20 cellular contexts compared by ENCODE assay signal in the genomic region with DNA sequence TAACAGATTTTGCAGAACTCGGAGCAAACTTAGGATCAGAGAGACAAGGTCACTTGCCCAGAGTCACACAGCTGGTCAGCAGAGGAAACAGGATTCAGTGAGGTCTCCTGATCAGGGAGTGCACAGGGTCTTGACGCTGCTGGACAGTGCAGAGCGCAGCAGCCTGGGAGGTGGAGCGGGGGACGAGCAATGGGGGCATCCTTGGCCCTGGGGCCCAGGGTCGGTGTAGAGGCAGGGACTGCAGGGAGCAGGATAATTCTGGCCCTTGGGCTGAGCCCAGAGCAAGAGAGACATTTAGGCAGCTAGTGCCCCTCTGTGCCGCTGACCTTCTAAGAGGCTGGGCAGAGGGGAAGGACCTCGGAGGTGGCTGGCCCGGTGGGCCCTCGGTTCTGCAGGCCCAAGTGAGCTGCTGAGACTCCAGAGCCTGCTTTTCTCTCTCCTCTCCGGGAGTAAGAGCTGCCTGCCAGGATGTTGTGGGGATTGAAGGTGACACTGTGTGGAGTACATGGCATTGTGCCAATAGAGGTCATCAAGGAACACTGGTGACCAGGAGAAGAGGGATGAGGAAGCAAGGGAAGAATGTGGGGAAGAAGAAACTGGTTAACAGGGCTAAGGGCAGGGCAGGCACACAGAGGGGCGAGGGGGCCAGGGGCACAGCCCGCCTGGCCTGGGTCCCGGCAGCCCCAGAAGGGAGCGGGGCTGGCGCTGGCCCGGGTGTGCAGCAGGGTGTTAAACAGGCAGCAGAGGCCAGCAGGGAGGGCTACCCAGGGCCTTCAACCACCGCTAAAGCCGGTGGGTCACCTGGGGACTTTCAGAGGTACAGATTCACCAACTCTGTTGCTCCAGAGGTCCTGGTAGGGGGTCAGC.
DNase-seq lines count a peak whose midpoint lies in the region; ATAC-seq and TF ChIP-seq lines count a peak whose summit lies in the region.
"Had no signal": no experiment of that assay in that cellular context is flagged by ENCODE, and none has a peak within 500 bp of the region (broad histone marks: within the 10 kb centered on the region; RNA-seq: fewer than 3 reads in every experiment).

No MANE protein-coding gene starts in this region.

- H3K4me3 Mint-ChIP-seq in activated T-helper 17 cell treated with anti-CD3 and anti-CD28 coated beads, Interleukin-2, amount 50 U/mL, for 72 hours, result no peak overlapping the region
- H3K4me3 Mint-ChIP-seq in immature natural killer cell (no peak overlapping the region), type B pancreatic cell (no peak overlapping the region)
- H3K4me3 Mint-ChIP-seq: activated B cell treated with CpG ODN at 0.5 μM for 24 hours; activated CD4-positive, alpha-beta memory T cell treated with anti-CD3 and anti-CD28 coated beads for 36 hours; CD4-positive, alpha-beta memory T cell; stimulated activated memory B cell treated with anti-CD40 and anti-IgM and Interleukin-4, amounts not matched to agents 10 μg/mL and 1 μg/mL and 100 μg/mL, for 72 hours; T-helper 2 cell treated with Interferon-gamma antibody and Interleukin-4, amounts not matched to agents 5 μg/mL and 100 μg/mL, for 36 hours had no signal

- H3K27ac Mint-ChIP-seq in activated T-helper 17 cell treated with anti-CD3 and anti-CD28 coated beads, Interleukin-2, amount 50 U/mL, for 72 hours, result peak overlapping the region; percentile 77
- H3K27ac Mint-ChIP-seq in immature natural killer cell, result peak overlapping the region in 4 of 6 donors; percentile 33 to 71 (median 60)
- H3K27ac Mint-ChIP-seq in type B pancreatic cell, result peak overlapping the region; percentile 36
- H3K27ac Mint-ChIP-seq: activated B cell treated with CpG ODN at 0.5 μM for 24 hours; activated CD4-positive, alpha-beta memory T cell treated with anti-CD3 and anti-CD28 coated beads for 36 hours; stimulated activated memory B cell treated with anti-CD40 and anti-IgM and Interleukin-4, amounts not matched to agents 10 μg/mL and 1 μg/mL and 100 μg/mL, for 72 hours; T-helper 2 cell treated with Interferon-gamma antibody and Interleukin-4, amounts not matched to agents 5 μg/mL and 100 μg/mL, for 36 hours had no signal

- H3K27ac ChIP-seq in left ventricle myocardium inferior (replicated peaks) (no peak overlapping the region), testis (no peak overlapping the region)
- H3K27ac ChIP-seq: epithelial cell of prostate, thyroid gland had no signal

- no peak for DNase-seq in Right ventricle myocardium superior
- no peak for DNase-seq in left ventricle myocardium inferior
- DNase-seq in immature natural killer cell, result no peak
- no peak for DNase-seq in type B pancreatic cell (ENCODE audit: extremely low spot score, unreplicated experiment)
- no peak for DNase-seq in testis
- DNase-seq: activated B cell treated with CpG ODN at 0.5 μM for 24 hours; activated naive CD4-positive, alpha-beta T cell treated with Interleukin-2 at 50 U/mL for 16 hours; CD4-positive, alpha-beta memory T cell; DMS 273 treated with DMSO at 0.1 percent for 48 hours; GF-D8; MV-4-11; NCI-H187 treated with DMSO at 0.1 percent for 48 hours; thyroid gland had no signal

- ATAC-seq in Right ventricle myocardium superior (ENCODE audit: poor library complexity) (peak; percentile 72), HG03135 (IDR thresholded peaks at IDR 0.05; ENCODE audit: unreplicated experiment) (no peak)
- ATAC-seq in activated T-helper 17 cell treated with anti-CD3 and anti-CD28 coated beads, Interleukin-2, amount 50 U/mL, for 72 hours (replicated peaks), result no peak
- ATAC-seq: stimulated activated memory B cell treated with anti-CD40 and anti-IgM and Interleukin-4, amounts not matched to agents 10 μg/mL and 1 μg/mL and 100 μg/mL, for 72 hours had no signal

- peaks cover 30% of the 10 kb centered on the region for H3K36me3 Mint-ChIP-seq in activated T-helper 17 cell treated with anti-CD3 and anti-CD28 coated beads, Interleukin-2, amount 50 U/mL, for 72 hours (ENCODE audit: low read depth)
- H3K36me3 Mint-ChIP-seq in immature natural killer cell, result peaks cover 13 to 43% (median 19%) of the 10 kb centered on the region in 3 donors
- peaks cover 20% of the 10 kb centered on the region for H3K36me3 Mint-ChIP-seq in type B pancreatic cell

- H3K4me1 ChIP-seq in left ventricle myocardium inferior, result peaks cover 7% of the 10 kb centered on the region
- H3K4me1 ChIP-seq in testis, result no peaks in the 10 kb centered on the region
- H3K4me1 ChIP-seq: HAP-1, thyroid gland had no signal

- H3K4me3 ChIP-seq in left ventricle myocardium inferior (no peak overlapping the region), testis (no peak overlapping the region)
- H3K4me3 ChIP-seq: HAP-1, thyroid gland had no signal

- H3K36me3 ChIP-seq in left ventricle myocardium inferior (peaks cover 2% of the 10 kb centered on the region), testis (ENCODE audit: low read depth, missing control alignments) (no peaks in the 10 kb centered on the region)
- H3K36me3 ChIP-seq: HAP-1 had no signal

- intact Hi-C loops in Right ventricle myocardium superior (cut with DNase I) (no loop called here), left ventricle myocardium inferior (cut with micrococcal nuclease) (no loop called here), testis (cut with DNase I; ENCODE audit: low total_unique reads) (no loop called here)

- H3K27me3 Mint-ChIP-seq in activated T-helper 17 cell treated with anti-CD3 and anti-CD28 coated beads, Interleukin-2, amount 50 U/mL, for 72 hours, result no peaks in the 10 kb centered on the region
- peaks cover 0 to 4% (median 0%) of the 10 kb centered on the region in 3 donors for H3K27me3 Mint-ChIP-seq in immature natural killer cell (ENCODE audit: low read depth in 3 of 3)
- H3K27me3 Mint-ChIP-seq in type B pancreatic cell, result no peaks in the 10 kb centered on the region
- H3K27me3 Mint-ChIP-seq: activated B cell treated with CpG ODN at 0.5 μM for 24 hours; activated CD4-positive, alpha-beta memory T cell treated with anti-CD3 and anti-CD28 coated beads for 36 hours; CD4-positive, alpha-beta memory T cell; stimulated activated memory B cell treated with anti-CD40 and anti-IgM and Interleukin-4, amounts not matched to agents 10 μg/mL and 1 μg/mL and 100 μg/mL, for 72 hours had no signal

- no peaks in the 10 kb centered on the region for H3K27me3 ChIP-seq in left ventricle myocardium inferior (ENCODE audit: low read depth)
- H3K27me3 ChIP-seq in testis, result no peaks in the 10 kb centered on the region
- H3K27me3 ChIP-seq: thyroid gland had no signal

- 84 to 91% methylated on average over 17 to 19 of the region's 19 CpGs for WGBS in testis, 2 donors

- no peak for TF ChIP-seq POLR2A in testis (IDR thresholded peaks at IDR 0.05)

- no peaks in the 10 kb centered on the region for H3K9me3 Mint-ChIP-seq in activated T-helper 17 cell treated with anti-CD3 and anti-CD28 coated beads, Interleukin-2, amount 50 U/mL, for 72 hours
- no peaks in the 10 kb centered on the region for H3K9me3 Mint-ChIP-seq in immature natural killer cell
- no peaks in the 10 kb centered on the region for H3K9me3 Mint-ChIP-seq in type B pancreatic cell
- H3K9me3 Mint-ChIP-seq: activated B cell treated with CpG ODN at 0.5 μM for 24 hours; stimulated activated memory B cell treated with anti-CD40 and anti-IgM and Interleukin-4, amounts not matched to agents 10 μg/mL and 1 μg/mL and 100 μg/mL, for 72 hours had no signal

- peaks cover 6% of the 10 kb centered on the region for H3K4me1 Mint-ChIP-seq in activated T-helper 17 cell treated with anti-CD3 and anti-CD28 coated beads, Interleukin-2, amount 50 U/mL, for 72 hours
- H3K4me1 Mint-ChIP-seq in immature natural killer cell (no peaks in the 10 kb centered on the region), type B pancreatic cell (ENCODE audit: unreplicated experiment) (no peaks in the 10 kb centered on the region)
- H3K4me1 Mint-ChIP-seq: activated B cell treated with CpG ODN at 0.5 μM for 24 hours; CD4-positive, alpha-beta memory T cell; stimulated activated memory B cell treated with anti-CD40 and anti-IgM and Interleukin-4, amounts not matched to agents 10 μg/mL and 1 μg/mL and 100 μg/mL, for 72 hours had no signal

- TF ChIP-seq CTCF in left ventricle myocardium inferior (IDR thresholded peaks at IDR 0.05; ENCODE audit: borderline replicate concordance), result no peak
- TF ChIP-seq CTCF in type B pancreatic cell (conservative IDR thresholded peaks at IDR 0.05), result no peak
- no peak for TF ChIP-seq CTCF in testis (IDR thresholded peaks at IDR 0.05)

- H3K9me3 ChIP-seq in left ventricle myocardium inferior (replicated peaks), result peaks cover 6% of the 10 kb centered on the region
- no peaks in the 10 kb centered on the region for H3K9me3 ChIP-seq in testis
- H3K9me3 ChIP-seq: HAP-1, thyroid gland had no signal
